1 cellular context compared by ENCODE assay signal in genomic region chr2:157559461-157559860, GRCh38.
TF ChIP-seq lines count a peak whose summit lies in the region.

No MANE protein-coding gene starts in this region.

TF ChIP-seq in GM23338, 12 proteins besides CTCF, POLR2A, EP300 and RAD21 (continued from another document):
- no peak for TF ChIP-seq STAT1 (IDR thresholded peaks at IDR 0.05; ENCODE audit: unreplicated experiment)
